In the genomic region with DNA sequence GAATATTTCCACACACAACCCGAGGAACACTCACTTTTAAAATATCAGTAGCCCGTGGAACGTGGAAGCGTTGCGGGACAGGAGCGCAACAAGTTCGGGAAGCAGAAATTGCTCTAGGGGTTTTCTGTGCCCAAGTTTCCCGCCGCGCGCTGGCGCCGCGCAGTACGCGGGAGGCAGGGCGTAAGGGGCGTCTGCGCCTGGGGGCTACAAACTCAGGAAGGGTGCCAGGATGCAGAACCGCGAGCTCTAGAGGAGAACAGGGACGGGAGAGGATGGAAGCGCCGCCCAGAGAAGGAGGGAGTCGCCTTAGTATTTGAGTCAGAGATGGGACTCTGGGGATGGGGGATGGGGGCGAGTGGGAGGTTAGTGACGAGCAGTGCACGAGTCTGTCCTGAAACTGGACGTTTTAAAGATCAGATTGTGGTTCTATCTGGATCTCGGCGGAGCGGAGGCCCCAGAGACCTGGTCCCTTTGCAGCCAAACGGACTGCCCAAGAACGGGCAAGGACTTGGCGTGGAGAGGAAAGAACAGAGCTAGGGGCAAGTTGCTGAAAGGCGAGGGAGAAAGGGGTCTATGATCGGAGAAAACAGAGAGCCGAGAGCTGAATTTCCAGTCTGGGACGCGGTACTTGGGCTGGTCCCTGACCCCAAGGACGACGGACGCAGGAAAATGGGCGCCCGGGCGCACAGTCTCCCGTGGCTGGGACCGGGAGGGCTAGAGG, we compare ENCODE assay signal across 10 cellular contexts. TPM values are rescaled to one million over a fixed set of nuclear protein-coding genes. Genes with fewer than 3 reads are reported as not detected.
DNase-seq lines count a peak whose midpoint lies in the region; ATAC-seq and TF ChIP-seq lines count a peak whose summit lies in the region.
"Had no signal": no experiment of that assay in that cellular context is flagged by ENCODE, and none has a peak within 500 bp of the region (broad histone marks: within the 10 kb centered on the region; RNA-seq: fewer than 3 reads in every experiment).

No MANE protein-coding gene starts in this region.

- peaks cover 2% of the 10 kb centered on the region for H3K9me3 Mint-ChIP-seq in endodermal cell

- WGBS in endodermal cell (ENCODE audit: insufficient coverage in 1 of 2, insufficient read length in 1 of 2), 2 experiments: 1% methylated on average over 38 to 48 of the region's 48 CpGs

- no peak overlapping the region for H3K9ac ChIP-seq in endodermal cell (ENCODE audit: extremely low read depth, low read length, poor library complexity, severe bottlenecking)

- H3K4me1 ChIP-seq in endodermal cell (ENCODE audit: control insufficient read depth, insufficient read depth, low read length): no peaks in the 10 kb centered on the region
- H3K4me1 ChIP-seq: A549 had no signal

- H3K36me3 Mint-ChIP-seq in endodermal cell (ENCODE audit: low read depth): no peaks in the 10 kb centered on the region

- H3K27me3 ChIP-seq in endodermal cell (ENCODE audit: control insufficient read depth, insufficient read depth, low read length, poor library complexity, severe bottlenecking): peaks cover 98% of the 10 kb centered on the region

- TF ChIP-seq CTCF in endodermal cell (conservative IDR thresholded peaks at IDR 0.05): no peak

- H3K27me3 Mint-ChIP-seq in endodermal cell (ENCODE audit: insufficient read depth): peaks cover 100% of the 10 kb centered on the region

- H3K4me3 ChIP-seq in endodermal cell (ENCODE audit: low read length): peak overlapping the region; percentile 66
- H3K4me3 ChIP-seq: A549, MG63 had no signal

- no peak overlapping the region for H3K27ac Mint-ChIP-seq in endodermal cell

- no peak overlapping the region for H3K27ac ChIP-seq in endodermal cell (ENCODE audit: low read depth, low read length)
- H3K27ac ChIP-seq: A549 had no signal

- DNase-seq in NCI-H1092 treated with DMSO at 0.1 percent for 48 hours (lab: John Stamatoyannopoulos, UW) (peak; percentile 13), NCI-H1092 (lab: John Stamatoyannopoulos, UW) (no peak), NCI-H2029 treated with DMSO at 0.1 percent for 48 hours (lab: John Stamatoyannopoulos, UW) (peak; percentile 17), endodermal cell (peak; percentile 87), retina (peak; percentile 68), NCI-H524 treated with DMSO at 0.1 percent for 48 hours (lab: John Stamatoyannopoulos, UW) (no peak)
- no peak for DNase-seq in stimulated activated CD4-positive, alpha-beta T cell treated with anti-CD3 and anti-CD28 coated beads, Interleukin-15, amount 100 ng/mL, for 24 hours
- DNase-seq: MG63 had no signal

- H3K9me3 ChIP-seq in endodermal cell (ENCODE audit: control insufficient read depth, low read length): no peaks in the 10 kb centered on the region
- H3K9me3 ChIP-seq: A549, MG63 had no signal

- peak overlapping the region; percentile 57 for H3K4me3 Mint-ChIP-seq in endodermal cell

- no peak for ATAC-seq in HG03280 (IDR thresholded peaks at IDR 0.05; ENCODE audit: unreplicated experiment)
- ATAC-seq: A549 had no signal

- H3K4me1 Mint-ChIP-seq in endodermal cell: peaks cover 25% of the 10 kb centered on the region

- no peaks in the 10 kb centered on the region for H3K36me3 ChIP-seq in endodermal cell (ENCODE audit: control insufficient read depth, insufficient read depth, low read length)
- H3K36me3 ChIP-seq: MG63 had no signal

RNA-seq across cellular contexts. Expression of gene BSX, which starts 4.7 kb away (rescaled TPM):
- total RNA-seq in endodermal cell: not detected
- not detected for polyA plus RNA-seq in endodermal cell (2013, experiment 1 of 2)
- polyA plus RNA-seq in endodermal cell (2013, experiment 2 of 2): not detected
- polyA plus RNA-seq: A549 had no signal

Comparison
In these comparisons a context has a peak if more than half of its experiments do, and no peak if none do; other contexts are left out.
1. DNase-seq: peak in NCI-H1092 treated with DMSO at 0.1 percent for 48 hours (single experiment), NCI-H2029 treated with DMSO at 0.1 percent for 48 hours (single experiment), endodermal cell (single experiment) and retina (single experiment); none in NCI-H1092 (single experiment), stimulated activated CD4-positive, alpha-beta T cell treated with anti-CD3 and anti-CD28 coated beads, Interleukin-15, amount 100 ng/mL, for 24 hours (single experiment) and NCI-H524 treated with DMSO at 0.1 percent for 48 hours (single experiment).